In genomic region chr7:110801502-110801901, GRCh38 we compare ENCODE assay signal across 12 cellular contexts.
DNase-seq lines count a peak whose midpoint lies in the region; ATAC-seq and TF ChIP-seq lines count a peak whose summit lies in the region.
"Had no signal": no experiment of that assay in that cellular context is flagged by ENCODE, and none has a peak within 500 bp of the region (broad histone marks: within the 10 kb centered on the region; RNA-seq: fewer than 3 reads in every experiment).

No MANE protein-coding gene starts in this region.

- no peaks in the 10 kb centered on the region for H3F3A ChIP-seq in smooth muscle cell (ENCODE audit: low read depth)

- H3K18ac ChIP-seq in neuronal stem cell (ENCODE audit: low read length): no peak overlapping the region

- no peak overlapping the region for H4K91ac ChIP-seq in neuronal stem cell (ENCODE audit: low read depth, low read length, poor library complexity)

- H2AFZ ChIP-seq in neuronal stem cell (ENCODE audit: low read length): no peak overlapping the region
- H2AFZ ChIP-seq in smooth muscle cell (ENCODE audit: low read depth): no peak overlapping the region

- H4K20me1 ChIP-seq in smooth muscle cell (ENCODE audit: low read depth): no peaks in the 10 kb centered on the region

- no peak for DNase-seq in activated naive CD4-positive, alpha-beta T cell treated with anti-CD3 and anti-CD28 coated beads, Interleukin-2, amount 50 U/mL, for 72 hours (ENCODE audit: low spot score in 2 of 2)
- no peak for DNase-seq in activated naive CD4-positive, alpha-beta T cell treated with anti-CD3 and anti-CD28 coated beads, Interleukin-2, amount 50 U/mL, for 16 hours
- no peak for DNase-seq in OCI-M1 (lab: John Stamatoyannopoulos, UW)
- DNase-seq in NCI-H1417 (lab: John Stamatoyannopoulos, UW): no peak
- DNase-seq in neuronal stem cell (ENCODE audit: low spot score): no peak
- DNase-seq in smooth muscle cell (lab: John Stamatoyannopoulos, UW; ENCODE audit: unreplicated experiment): no peak
- DNase-seq: left ventricle myocardium superior had no signal

- H3K23ac ChIP-seq in neuronal stem cell (ENCODE audit: low read depth, low read length, poor library complexity): no peak overlapping the region

- no peak overlapping the region for H3K4ac ChIP-seq in neuronal stem cell (ENCODE audit: low read length)

- H3K9me3 ChIP-seq in neuronal stem cell (replicated peaks in 1 of 2; ENCODE audit: control insufficient read depth in 2 of 2, insufficient read depth in 1 of 2, low read depth in 1 of 2, low read length in 2 of 2) (no peaks in the 10 kb centered on the region), smooth muscle cell (replicated peaks; ENCODE audit: low read depth) (no peaks in the 10 kb centered on the region)

- H3K4me2 ChIP-seq in neuronal stem cell (ENCODE audit: insufficient read depth, low read length, poor library complexity, severe bottlenecking): no peak overlapping the region
- no peak overlapping the region for H3K4me2 ChIP-seq in smooth muscle cell

- peaks cover 0 to 6% of the 10 kb centered on the region in 2 donors for H3K36me3 Mint-ChIP-seq in activated naive CD4-positive, alpha-beta T cell treated with anti-CD3 and anti-CD28 coated beads, Interleukin-2, amount 50 U/mL, for 72 hours

- H3K9ac ChIP-seq in neuronal stem cell (ENCODE audit: low read depth, low read length, poor library complexity): no peak overlapping the region
- H3K9ac ChIP-seq in smooth muscle cell (ENCODE audit: low read depth): no peak overlapping the region

- no peak overlapping the region for H2BK5ac ChIP-seq in neuronal stem cell (ENCODE audit: low read length)

- peak; percentile 76 to 78 for ATAC-seq in activated naive CD4-positive, alpha-beta T cell treated with anti-CD3 and anti-CD28 coated beads, Interleukin-2, amount 50 U/mL, for 72 hours
- peak; percentile 64 for ATAC-seq in HG02678 (IDR thresholded peaks at IDR 0.05; ENCODE audit: unreplicated experiment)
- ATAC-seq in HG03378 (IDR thresholded peaks at IDR 0.05; ENCODE audit: unreplicated experiment): peak; percentile 94
- ATAC-seq: left ventricle myocardium superior had no signal

- H3K4me3 ChIP-seq in neuronal stem cell (ENCODE audit: low read length in 2 of 2): no peak overlapping the region
- H3K4me3 ChIP-seq in smooth muscle cell: no peak overlapping the region
- H3K4me3 ChIP-seq: cardiac muscle cell had no signal

- H3K9me3 Mint-ChIP-seq in activated naive CD4-positive, alpha-beta T cell treated with anti-CD3 and anti-CD28 coated beads, Interleukin-2, amount 50 U/mL, for 72 hours: peaks cover 6% of the 10 kb centered on the region in 2 donors
- H3K9me3 Mint-ChIP-seq: nephron had no signal

- WGBS in neuronal stem cell (ENCODE audit: extremely low coverage in 2 of 2, insufficient read length in 2 of 2, insufficient replicate concordance in 1 of 2), 2 donors: no CpG with 5 or more reads among the region's 1 CpG
- WGBS in smooth muscle cell (ENCODE audit: low lambda C conversion rate): 87% methylated on average over 1 of the region's 1 CpG

- H3K27ac ChIP-seq in neuronal stem cell (replicated peaks; ENCODE audit: low read length) (no peak overlapping the region), smooth muscle cell (ENCODE audit: low read depth) (no peak overlapping the region)
- H3K27ac ChIP-seq: cardiac muscle cell had no signal

- H2AK5ac ChIP-seq in neuronal stem cell (ENCODE audit: low read depth, low read length): no peak overlapping the region

- no peak overlapping the region for H2BK12ac ChIP-seq in neuronal stem cell (ENCODE audit: low read length)

- H3K79me2 ChIP-seq in smooth muscle cell (ENCODE audit: low read depth): no peaks in the 10 kb centered on the region

- H3K4me1 ChIP-seq in neuronal stem cell (ENCODE audit: control insufficient read depth in 2 of 2, insufficient read depth in 1 of 2, low read depth in 1 of 2, low read length in 2 of 2) (peaks cover 0 to 2% of the 10 kb centered on the region in 2 donors), smooth muscle cell (ENCODE audit: low read depth) (no peaks in the 10 kb centered on the region)

- H3K27me3 ChIP-seq in neuronal stem cell (ENCODE audit: control insufficient read depth in 3 of 3, insufficient read depth in 3 of 3, low read depth in 1 of 3, low read length in 3 of 3) (no peaks in the 10 kb centered on the region), smooth muscle cell (ENCODE audit: low read depth) (no peaks in the 10 kb centered on the region)
- H3K27me3 ChIP-seq: cardiac muscle cell had no signal

- no peak overlapping the region for H3K14ac ChIP-seq in neuronal stem cell (ENCODE audit: low read length)

- H3K36me3 ChIP-seq in neuronal stem cell (replicated peaks in 1 of 2; ENCODE audit: control insufficient read depth in 2 of 2, insufficient read depth in 2 of 2, low read length in 2 of 2): no peaks in the 10 kb centered on the region
- no peaks in the 10 kb centered on the region for H3K36me3 ChIP-seq in smooth muscle cell (ENCODE audit: low read depth)
- H3K36me3 ChIP-seq: cardiac muscle cell had no signal

- peak overlapping the region in 1 of 2 donors; percentile 44 for H3K27ac Mint-ChIP-seq in activated naive CD4-positive, alpha-beta T cell treated with anti-CD3 and anti-CD28 coated beads, Interleukin-2, amount 50 U/mL, for 72 hours
- H3K27ac Mint-ChIP-seq: activated T-helper 2 cell treated with anti-CD3 and anti-CD28 coated beads, Interferon-gamma antibody, Interleukin-2, Interleukin-4, amounts not matched to agents 10 μg/mL and 5 μg/mL and 100 μg/mL, durations not matched to agents 14 hours and 24 hours and 36 hours; nephron had no signal

- no peak overlapping the region for H4K8ac ChIP-seq in neuronal stem cell (ENCODE audit: low read depth, low read length)

- no peak overlapping the region for H2BK120ac ChIP-seq in neuronal stem cell (ENCODE audit: low read depth, low read length)

- TF ChIP-seq CTCF in smooth muscle cell (IDR thresholded peaks at IDR 0.05; ENCODE audit: borderline replicate concordance, insufficient read depth, poor library complexity, severe bottlenecking): no peak

- H3K79me1 ChIP-seq in neuronal stem cell (ENCODE audit: low read depth, low read length): no peaks in the 10 kb centered on the region

- no peak overlapping the region for H2BK15ac ChIP-seq in neuronal stem cell (ENCODE audit: low read length)
